Comparison of ENCODE assay signal across 8 cellular contexts in genomic region chr12:115998119-115998633, GRCh38.
DNase-seq lines count a peak whose midpoint lies in the region; ATAC-seq, FAIRE-seq and TF ChIP-seq lines count a peak whose summit lies in the region.

No MANE protein-coding gene starts in this region.

- TF ChIP-seq CTCF in GM13976 (IDR thresholded peaks at IDR 0.05; ENCODE audit: borderline replicate concordance, control extremely low read depth, extremely low read depth, insufficient read depth, missing control alignments), result peak; percentile 41
- peak; percentile 77 for TF ChIP-seq CTCF in astrocyte (IDR thresholded peaks at IDR 0.05; ENCODE audit: insufficient read depth, low read depth, low read length)
- peak in 10 of 11 experiments; percentile 40 to 84 (median 69) for TF ChIP-seq CTCF in spleen (IDR thresholded peaks at IDR 0.05 in 8 of 11, conservative IDR thresholded peaks at IDR 0.05 in 3 of 11)

- peak overlapping the region; percentile 20 for H3K27ac Mint-ChIP-seq in astrocyte (ENCODE audit: unreplicated experiment)

- 45 to 55% (median 47%) methylated on average over 3 of the region's 3 CpGs for WGBS in spleen, 5 donors

- H3K4me2 ChIP-seq in BLaER1 (peak overlapping the region; percentile 62), astrocyte (ENCODE audit: low read length) (no peak overlapping the region)

- DNase-seq in GM13976 (ENCODE audit: low spot score) (peak; percentile 49), NCI-H1417 treated with DMSO at 0.1 percent for 48 hours (lab: John Stamatoyannopoulos, UW) (peak; percentile 4), astrocyte (ENCODE audit: low read depth) (peak; percentile 29), iPS DF 19.7 (ENCODE audit: low read depth, low spot score) (peak; percentile 48), spleen (no peak), cortex of kidney (lab: John Stamatoyannopoulos, UW) (no peak)

- peaks cover 4% of the 10 kb centered on the region for H3K4me1 Mint-ChIP-seq in astrocyte (ENCODE audit: low read depth, unreplicated experiment)

- peaks cover 23% of the 10 kb centered on the region for H3K4me1 ChIP-seq in BLaER1
- H3K4me1 ChIP-seq in astrocyte (ENCODE audit: insufficient read depth, low read length), result no peaks in the 10 kb centered on the region
- peaks cover 0 to 26% (median 6%) of the 10 kb centered on the region in 6 donors for H3K4me1 ChIP-seq in spleen

- H2AFZ ChIP-seq in astrocyte (ENCODE audit: low read depth, low read length), result no peak overlapping the region

- TF ChIP-seq POLR2A in spleen (IDR thresholded peaks at IDR 0.05), result no peak

- H3K36me3 ChIP-seq in BLaER1 (peaks cover 72% of the 10 kb centered on the region), astrocyte (ENCODE audit: insufficient read depth, low read length) (peaks cover 27% of the 10 kb centered on the region), spleen (peaks cover 0 to 90% (median 55%) of the 10 kb centered on the region in 6 donors)

- in situ Hi-C loops in GM13976 (cut with MboI; ENCODE audit: low sequenced_read_pairs, unreplicated experiment), result loop anchor here (25.0 kb wide), 1 partner anchor 714 kb away; no protein-coding TSS in a partner anchor

- no peak for ATAC-seq in GM18909 (IDR thresholded peaks at IDR 0.05; ENCODE audit: poor library complexity, unreplicated experiment)

- H3K9ac ChIP-seq in BLaER1 (no peak overlapping the region), astrocyte (ENCODE audit: low read length) (no peak overlapping the region)

- no peaks in the 10 kb centered on the region for H3K27me3 Mint-ChIP-seq in astrocyte (ENCODE audit: low read depth, unreplicated experiment)

- H3K4me3 ChIP-seq in BLaER1 (no peak overlapping the region), astrocyte (ENCODE audit: insufficient read depth, low read depth, low read length) (no peak overlapping the region), spleen (no peak overlapping the region)

- peaks cover 6% of the 10 kb centered on the region for H3K36me3 Mint-ChIP-seq in astrocyte (ENCODE audit: low read depth, unreplicated experiment)

- no peak overlapping the region for H3K4me3 Mint-ChIP-seq in astrocyte (ENCODE audit: unreplicated experiment)

- H3K27ac ChIP-seq in BLaER1, result peak overlapping the region; percentile 28; the same call in 1 of the 2 replicates
- H3K27ac ChIP-seq in astrocyte (ENCODE audit: low read depth, low read length), result no peak overlapping the region
- H3K27ac ChIP-seq in spleen, result peak overlapping the region in 1 of 8 donors; percentile 14

- peaks cover 2% of the 10 kb centered on the region for H3K79me2 ChIP-seq in astrocyte (ENCODE audit: insufficient read depth, low read length)

- H3K9me3 ChIP-seq in BLaER1 (no peaks in the 10 kb centered on the region), astrocyte (ENCODE audit: insufficient read depth, low read depth, low read length) (no peaks in the 10 kb centered on the region), spleen (no peaks in the 10 kb centered on the region)

- H3K9me3 Mint-ChIP-seq in astrocyte (ENCODE audit: unreplicated experiment), result no peaks in the 10 kb centered on the region

- intact Hi-C loops in spleen (cut with DNase I; ENCODE audit: low total_unique reads), result loop anchor here (10.0 kb wide), 1 partner anchor 607 kb away; no protein-coding TSS in a partner anchor

- peak; percentile 78 for FAIRE-seq in astrocyte (lab: Jason Lieb, UNC)

- no peaks in the 10 kb centered on the region for H3K27me3 ChIP-seq in BLaER1
- no peaks in the 10 kb centered on the region for H3K27me3 ChIP-seq in astrocyte (ENCODE audit: insufficient read depth, low read length)
- H3K27me3 ChIP-seq in spleen (replicated peaks in 1 of 7), result no peaks in the 10 kb centered on the region

- H4K20me1 ChIP-seq in BLaER1, result peaks cover 48% of the 10 kb centered on the region
- peaks cover 22% of the 10 kb centered on the region for H4K20me1 ChIP-seq in astrocyte (ENCODE audit: insufficient read depth, low read length)

Comparison
In these comparisons a context has a peak if more than half of its experiments do, and no peak if none do; other contexts are left out.
1. DNase-seq: peak in GM13976 (single experiment), NCI-H1417 treated with DMSO at 0.1 percent for 48 hours (single experiment), astrocyte (single experiment) and iPS DF 19.7 (single experiment); none in spleen (single experiment) and cortex of kidney (single experiment).
2. Peak in every context shown above with its lines, with median percentiles within 50 percentile points of each other: CTCF ChIP-seq.